ENCODE assay signal across 8 cellular contexts in genomic region chr19:1861599-1862031, GRCh38. TPM values are rescaled to one million over a fixed set of nuclear protein-coding genes. Genes with fewer than 3 reads are reported as not detected.
A peak's percentile ranks its signal among the peaks of the same experiment; 100 is the strongest.
DNase-seq lines count a peak whose midpoint lies in the region; ATAC-seq, FAIRE-seq and TF ChIP-seq lines count a peak whose summit lies in the region.

No MANE protein-coding gene starts in this region.

- POLR2A ChIA-PET in GM12878 (lab: Charles Lee) = interaction anchor here (1.2 kb wide), 1 partner anchor 15 kb away, joined by 3 read pairs; no protein-coding TSS in a partner anchor

- H3K27ac ChIP-seq in GM12878 (ENCODE audit: control insufficient read depth, insufficient read depth) (peak overlapping the region; percentile 35; the same call in 1 of the 2 replicates), mesenchymal stem cell (ENCODE audit: low read length, poor library complexity, severe bottlenecking) (no peak overlapping the region), vagina (peak overlapping the region; percentile 21)

- peaks cover 7% of the 10 kb centered on the region; the same call in 1 of the 2 replicates for H4K20me1 ChIP-seq in GM12878 (ENCODE audit: control insufficient read depth, insufficient read depth)

- H3K4me2 ChIP-seq in GM12878 (ENCODE audit: control insufficient read depth, insufficient read depth) (peak overlapping the region; percentile 72), mesenchymal stem cell (ENCODE audit: low read length, poor library complexity, severe bottlenecking) (peak overlapping the region; percentile 64)

- no peak overlapping the region for H4K8ac ChIP-seq in mesenchymal stem cell (ENCODE audit: low read length)

- no peak overlapping the region for H3K23ac ChIP-seq in mesenchymal stem cell (ENCODE audit: low read length in 2 of 2)

- no peak overlapping the region for H2BK15ac ChIP-seq in mesenchymal stem cell (ENCODE audit: low read depth, poor library complexity, severe bottlenecking)

- no peak for TF ChIP-seq EP300 in GM12878 (IDR thresholded peaks at IDR 0.05; ENCODE audit: borderline replicate concordance in 1 of 2, control insufficient read depth in 1 of 2, low read depth in 2 of 2, low read length in 2 of 2)

- no peaks in the 10 kb centered on the region for H3K9me3 ChIP-seq in GM12878 (replicated peaks; ENCODE audit: control insufficient read depth, insufficient read depth, low read length)
- H3K9me3 ChIP-seq in mesenchymal stem cell (ENCODE audit: control insufficient read depth, low read length) = no peaks in the 10 kb centered on the region
- H3K9me3 ChIP-seq in vagina = no peaks in the 10 kb centered on the region

- no peak for ATAC-seq in stimulated activated naive CD8-positive, alpha-beta T cell treated with anti-CD3 and anti-CD28 coated beads, Interleukin-15, Interleukin-2, amounts not matched to agents 100 U/mL and 50 U/mL, for 24 hours
- no peak for ATAC-seq in GM12878

- FAIRE-seq in GM12878 (lab: Jason Lieb, UNC) = no peak

- no peaks in the 10 kb centered on the region for H3K36me3 ChIP-seq in GM12878 (ENCODE audit: control insufficient read depth in 2 of 2, insufficient read depth in 2 of 2, low read length in 1 of 2)
- H3K36me3 ChIP-seq in mesenchymal stem cell (ENCODE audit: control insufficient read depth in 1 of 2, insufficient read depth in 2 of 2, low read depth in 1 of 2, low read length in 2 of 2) = peaks cover 0 to 7% of the 10 kb centered on the region in 2 experiments
- H3K36me3 ChIP-seq in vagina = no peaks in the 10 kb centered on the region

- no peaks in the 10 kb centered on the region for H3K27me3 Mint-ChIP-seq in stimulated activated naive CD8-positive, alpha-beta T cell treated with anti-CD3 and anti-CD28 coated beads, Interleukin-15, Interleukin-2, amounts not matched to agents 100 ng/mL and 50 ng/mL, for 24 hours

- no peak overlapping the region for H2BK5ac ChIP-seq in mesenchymal stem cell (ENCODE audit: low read depth, low read length, poor library complexity, severe bottlenecking)

- H3K27ac Mint-ChIP-seq in stimulated activated naive CD8-positive, alpha-beta T cell treated with anti-CD3 and anti-CD28 coated beads, Interleukin-15, Interleukin-2, amounts not matched to agents 100 ng/mL and 50 ng/mL, for 24 hours = peak overlapping the region; percentile 91

- in situ Hi-C loops in GM12878 (cut with MboI) = loop anchor here (25.0 kb wide), 1 partner anchor 1501 kb away; the partner anchor contains the start of gene NFIC

- H3K27me3 ChIP-seq in GM12878 (replicated peaks in 1 of 2; ENCODE audit: control insufficient read depth in 2 of 2, insufficient read depth in 2 of 2, low read length in 1 of 2) (no peaks in the 10 kb centered on the region), mesenchymal stem cell (ENCODE audit: control insufficient read depth in 1 of 2, insufficient read depth in 1 of 2, low read length in 2 of 2) (no peaks in the 10 kb centered on the region), vagina (no peaks in the 10 kb centered on the region)

- H2BK120ac ChIP-seq in mesenchymal stem cell (ENCODE audit: low read depth, low read length) = peak overlapping the region; percentile 37

- peak overlapping the region in 1 of 2 experiments; percentile 86 for H3K18ac ChIP-seq in mesenchymal stem cell (ENCODE audit: low read depth in 1 of 2, low read length in 2 of 2)

- peaks cover 63% of the 10 kb centered on the region for H3K79me2 ChIP-seq in GM12878 (ENCODE audit: control insufficient read depth, insufficient read depth, low read length)

- intact Hi-C loops in GM12878 (cut with micrococcal nuclease; ENCODE audit: unreplicated experiment) = no loop called here
- intact Hi-C loops in vagina (cut with DNase I) = no loop called here

- H2BK12ac ChIP-seq in mesenchymal stem cell (ENCODE audit: low read length in 2 of 2) = no peak overlapping the region

- H3K36me3 Mint-ChIP-seq in stimulated activated naive CD8-positive, alpha-beta T cell treated with anti-CD3 and anti-CD28 coated beads, Interleukin-15, Interleukin-2, amounts not matched to agents 100 ng/mL and 50 ng/mL, for 24 hours (ENCODE audit: low read depth) = peaks cover 3% of the 10 kb centered on the region

- no peak overlapping the region for H3K4ac ChIP-seq in mesenchymal stem cell (ENCODE audit: low read depth in 1 of 2, low read length in 2 of 2)

- BruUV-seq in GM12878 (replicated peaks; lab: Mats Ljungman, UMichigan) = no TSS peak

- H3K4me1 ChIP-seq in GM12878 (ENCODE audit: control insufficient read depth, insufficient read depth, low read length) (peaks cover 8% of the 10 kb centered on the region), mesenchymal stem cell (ENCODE audit: control insufficient read depth, insufficient read depth, low read depth, low read length) (peaks cover 61% of the 10 kb centered on the region), vagina (peaks cover 69% of the 10 kb centered on the region)

- H3K4me3 Mint-ChIP-seq in stimulated activated naive CD8-positive, alpha-beta T cell treated with anti-CD3 and anti-CD28 coated beads, Interleukin-15, Interleukin-2, amounts not matched to agents 100 ng/mL and 50 ng/mL, for 24 hours = peak overlapping the region; percentile 93

- no peaks in the 10 kb centered on the region for H3K9me3 Mint-ChIP-seq in stimulated activated naive CD8-positive, alpha-beta T cell treated with anti-CD3 and anti-CD28 coated beads, Interleukin-15, Interleukin-2, amounts not matched to agents 100 ng/mL and 50 ng/mL, for 24 hours

- H2AFZ ChIP-seq in GM12878 (ENCODE audit: control insufficient read depth, low read depth, low read length) (no peak overlapping the region), mesenchymal stem cell (ENCODE audit: low read depth, low read length) (no peak overlapping the region)

- H3K9ac ChIP-seq in GM12878 (ENCODE audit: control insufficient read depth, insufficient read depth, low read length) (peak overlapping the region; percentile 56), mesenchymal stem cell (ENCODE audit: low read length) (peak overlapping the region; percentile 91)

- H3K4me1 Mint-ChIP-seq in stimulated activated naive CD8-positive, alpha-beta T cell treated with anti-CD3 and anti-CD28 coated beads, Interleukin-15, Interleukin-2, amounts not matched to agents 100 ng/mL and 50 ng/mL, for 24 hours (ENCODE audit: low read depth) = peaks cover 43% of the 10 kb centered on the region

- no peak overlapping the region for H4K91ac ChIP-seq in mesenchymal stem cell (ENCODE audit: low read length)

- TF ChIP-seq CTCF in GM12878 (IDR thresholded peaks at IDR 0.05 in 2 of 3, conservative IDR thresholded peaks at IDR 0.05 in 1 of 3; ENCODE audit: control insufficient read depth in 2 of 3, extremely low read depth in 1 of 3, insufficient read depth in 1 of 3, low read depth in 3 of 3, low read length in 3 of 3) = no peak
- no peak for TF ChIP-seq CTCF in vagina (IDR thresholded peaks at IDR 0.05)

- H2AK5ac ChIP-seq in mesenchymal stem cell (ENCODE audit: low read length, severe bottlenecking) = no peak overlapping the region

- peak overlapping the region; percentile 94 for H3K4me3 ChIP-seq in GM12878
- peak overlapping the region; percentile 85 to 97 for H3K4me3 ChIP-seq in mesenchymal stem cell (ENCODE audit: insufficient read depth in 1 of 2, low read depth in 1 of 2, low read length in 2 of 2)
- H3K4me3 ChIP-seq in vagina = peak overlapping the region; percentile 73 to 76

- CTCF ChIA-PET in GM12878 (lab: Yijun Ruan, JAX) = no interaction called here

- no peak for DNase-seq in stimulated activated naive CD8-positive, alpha-beta T cell treated with anti-CD3 and anti-CD28 coated beads, Interleukin-15, Interleukin-2, amounts not matched to agents 100 U/mL and 50 U/mL, for 24 hours
- DNase-seq in GM12878 (ENCODE audit: low read depth, low spot score) (no peak), mesenchymal stem cell (peak; percentile 56), vagina (ENCODE audit: extremely low spot score in 2 of 2) (no peak), GM19238 (ENCODE audit: insufficient read length, low spot score) (no peak), NCI-H1105 (lab: John Stamatoyannopoulos, UW) (no peak)
- DNase-seq in stimulated activated CD4-positive, alpha-beta T cell treated with anti-CD3 and anti-CD28 coated beads, Interleukin-2, amount 100 ng/mL, for 24 hours = no peak

- RAD21 ChIA-PET in GM12878 (lab: Charles Lee; ENCODE audit: unreplicated experiment) = no interaction called here

- WGBS in GM12878 (ENCODE audit: insufficient coverage, insufficient replicate concordance, low lambda C conversion rate, missing lambda C conversion rate) = 25% methylated on average over 21 of the region's 23 CpGs
- 5% methylated on average over 23 of the region's 23 CpGs for WGBS in mesenchymal stem cell

- SMC1A ChIA-PET in GM12878 (lab: Charles Lee; ENCODE audit: uncharacterized antibody, unreplicated experiment) = no interaction called here

- peak overlapping the region in 1 of 2 experiments; percentile 35 for H3K14ac ChIP-seq in mesenchymal stem cell (ENCODE audit: low read length in 2 of 2)

- H3K79me1 ChIP-seq in mesenchymal stem cell (replicated peaks; ENCODE audit: low read length, poor library complexity, severe bottlenecking) = peaks cover 8% of the 10 kb centered on the region

- TF ChIP-seq POLR2A in GM12878 (IDR thresholded peaks at IDR 0.05; ENCODE audit: low read depth, low read length) (no peak), vagina (IDR thresholded peaks at IDR 0.05) (no peak)

- TF ChIP-seq RAD21 in GM12878 (IDR thresholded peaks at IDR 0.05; ENCODE audit: insufficient read depth, low read depth, low read length) = no peak

RNA-seq across cellular contexts. Expression of gene KLF16, which starts 1.8 kb away (rescaled TPM):
- 4.1 and 5.1 TPM in 2 replicates for total RNA-seq in GM12878 (2013; cell fraction: nucleolus; rRNA removed)
- total RNA-seq in GM12878 (2014; rRNA removed) = 5.4 and 6.2 TPM in 2 replicates
- 2.2 and 2.6 TPM in 2 replicates for total RNA-seq in GM12878 (2014; rRNA removed; fragmentation: Illumina TruSeq; extraction: Trizol)
- total RNA-seq in GM12878 (2021) = 37.6 and 41.2 TPM in 2 replicates
- 2.1 TPM for polyA plus RNA-seq in GM12878 (2011; ENCODE audit: low read depth)
- polyA plus RNA-seq in GM12878 (2011; rRNA removed) = 0.89 and 1.6 TPM in 2 replicates
- polyA plus RNA-seq in GM12878 (2011; cell fraction: cytosol; rRNA removed) = 4.1 and 7.5 TPM in 2 replicates
- polyA plus RNA-seq in GM12878 (2011; cell fraction: nucleus; rRNA removed) = 11.3 and 26.9 TPM in 2 replicates
- 9.1 and 13.8 TPM in 2 replicates for polyA plus RNA-seq in GM12878 (2012)
- polyA plus RNA-seq in GM12878 (2014; fragmentation: Illumina TruSeq; extraction: Trizol) = 0.57 and 2.6 TPM in 2 replicates
- under 1 TPM; 0.03 to 0.24 TPM for polyA plus RNA-seq in GM12878 (2014; fragmentation: Nextera tagmentation; extraction: Ambion mirVana)
- polyA plus RNA-seq in GM12878 (2014; rRNA removed) = 13.4 and 13.7 TPM in 2 replicates
- 1 to 10 TPM; 2.1 to 2.5 TPM for polyA plus RNA-seq in GM12878 (2016; fragmentation: Nextera tagmentation; extraction: Ambion mirVana)
- 0.59 and 1.9 TPM in 2 replicates for polyA minus RNA-seq in GM12878 (2011; rRNA and poly(A)+ RNA removed)
- 4.9 and 7.4 TPM in 2 replicates for polyA minus RNA-seq in GM12878 (2011; cell fraction: cytosol; rRNA and poly(A)+ RNA removed)
- polyA minus RNA-seq in GM12878 (2011; cell fraction: nucleus; rRNA and poly(A)+ RNA removed) = 1.5 and 6.3 TPM in 2 replicates
- 25.8 TPM for polyA plus RNA-seq in mesenchymal stem cell (2013, experiment 1 of 2)
- polyA plus RNA-seq in mesenchymal stem cell (2013, experiment 2 of 2) = 28.0 TPM
- 7.6 TPM for total RNA-seq in vagina

RNA-seq across cellular contexts. Expression of gene REXO1, which starts 13.3 kb away (rescaled TPM):
- total RNA-seq in GM12878 (2013; cell fraction: nucleolus; rRNA removed) = 47.1 and 50.6 TPM in 2 replicates
- total RNA-seq in GM12878 (2014; rRNA removed) = 5.2 and 11.7 TPM in 2 replicates
- 6.4 and 8.5 TPM in 2 replicates for total RNA-seq in GM12878 (2014; rRNA removed; fragmentation: Illumina TruSeq; extraction: Trizol)
- 38.1 and 45.2 TPM in 2 replicates for total RNA-seq in GM12878 (2021)
- 8.9 TPM for polyA plus RNA-seq in GM12878 (2011; ENCODE audit: low read depth)
- polyA plus RNA-seq in GM12878 (2011; rRNA removed) = 2.7 and 9.5 TPM in 2 replicates
- polyA plus RNA-seq in GM12878 (2011; cell fraction: cytosol; rRNA removed) = 16.1 and 17.2 TPM in 2 replicates
- 52.3 and 81.1 TPM in 2 replicates for polyA plus RNA-seq in GM12878 (2011; cell fraction: nucleus; rRNA removed)
- 23.8 and 34.3 TPM in 2 replicates for polyA plus RNA-seq in GM12878 (2012)
- 4.0 and 8.2 TPM in 2 replicates for polyA plus RNA-seq in GM12878 (2014; fragmentation: Illumina TruSeq; extraction: Trizol)
- under 1 TPM; 0.03 to 0.64 TPM for polyA plus RNA-seq in GM12878 (2014; fragmentation: Nextera tagmentation; extraction: Ambion mirVana)
- 31.3 and 38.2 TPM in 2 replicates for polyA plus RNA-seq in GM12878 (2014; rRNA removed)
- polyA plus RNA-seq in GM12878 (2016; fragmentation: Nextera tagmentation; extraction: Ambion mirVana) = 1 to 10 TPM; 3.7 to 8.4 TPM
- polyA minus RNA-seq in GM12878 (2011; rRNA and poly(A)+ RNA removed) = 9.6 and 10.0 TPM in 2 replicates
- polyA minus RNA-seq in GM12878 (2011; cell fraction: cytosol; rRNA and poly(A)+ RNA removed) = 10.0 and 14.4 TPM in 2 replicates
- 7.4 and 15.0 TPM in 2 replicates for polyA minus RNA-seq in GM12878 (2011; cell fraction: nucleus; rRNA and poly(A)+ RNA removed)
- polyA plus RNA-seq in mesenchymal stem cell (2013, experiment 1 of 2) = 16.0 TPM
- 14.2 TPM for polyA plus RNA-seq in mesenchymal stem cell (2013, experiment 2 of 2)
- 19.9 TPM for total RNA-seq in vagina

RNA-seq across cellular contexts. Expression of gene ABHD17A, which starts 23.7 kb away (rescaled TPM):
- total RNA-seq in GM12878 (2013; cell fraction: nucleolus; rRNA removed) = 25.8 and 29.5 TPM in 2 replicates
- total RNA-seq in GM12878 (2014; rRNA removed) = 109 and 126 TPM in 2 replicates
- total RNA-seq in GM12878 (2014; rRNA removed; fragmentation: Illumina TruSeq; extraction: Trizol) = 5.6 and 7.0 TPM in 2 replicates
- 72.6 and 77.6 TPM in 2 replicates for total RNA-seq in GM12878 (2021)
- 8.6 TPM for polyA plus RNA-seq in GM12878 (2011; ENCODE audit: low read depth)
- polyA plus RNA-seq in GM12878 (2011; rRNA removed) = 7.7 and 25.3 TPM in 2 replicates
- 45.6 and 92.1 TPM in 2 replicates for polyA plus RNA-seq in GM12878 (2011; cell fraction: cytosol; rRNA removed)
- polyA plus RNA-seq in GM12878 (2011; cell fraction: nucleus; rRNA removed) = 158 and 188 TPM in 2 replicates
- 36.2 and 44.0 TPM in 2 replicates for polyA plus RNA-seq in GM12878 (2012)
- polyA plus RNA-seq in GM12878 (2014; fragmentation: Illumina TruSeq; extraction: Trizol) = 0.87 and 2.5 TPM in 2 replicates
- polyA plus RNA-seq in GM12878 (2014; fragmentation: Nextera tagmentation; extraction: Ambion mirVana) = under 1 TPM in 1 of 2 experiments, not detected in 1; 0.13 TPM
- 84.5 and 105 TPM in 2 replicates for polyA plus RNA-seq in GM12878 (2014; rRNA removed)
- 10 to 100 TPM; 28.8 to 45.7 TPM for polyA plus RNA-seq in GM12878 (2016; fragmentation: Nextera tagmentation; extraction: Ambion mirVana)
- polyA minus RNA-seq in GM12878 (2011; rRNA and poly(A)+ RNA removed) = 22.4 and 32.0 TPM in 2 replicates
- polyA minus RNA-seq in GM12878 (2011; cell fraction: cytosol; rRNA and poly(A)+ RNA removed) = 21.4 and 26.9 TPM in 2 replicates
- polyA minus RNA-seq in GM12878 (2011; cell fraction: nucleus; rRNA and poly(A)+ RNA removed) = 13.5 and 18.1 TPM in 2 replicates
- polyA plus RNA-seq in mesenchymal stem cell (2013, experiment 1 of 2) = 60.5 TPM
- polyA plus RNA-seq in mesenchymal stem cell (2013, experiment 2 of 2) = 60.5 TPM
- total RNA-seq in vagina = 83.0 TPM

RNA-seq across cellular contexts. Expression of gene ADAT3, which starts 43.6 kb away (rescaled TPM):
- total RNA-seq in GM12878 (2013; cell fraction: nucleolus; rRNA removed) = 26.1 and 30.8 TPM in 2 replicates
- total RNA-seq in GM12878 (2014; rRNA removed) (3.8 and 5.6 TPM in 2 replicates), GM12878 (2014; rRNA removed; fragmentation: Illumina TruSeq; extraction: Trizol) (0.27 TPM in 1 of 2 replicates, not detected in the other), GM12878 (2021) (11.6 and 11.8 TPM in 2 replicates), vagina (5.2 TPM)
- polyA plus RNA-seq in GM12878 (2011; ENCODE audit: low read depth) = 0.54 TPM
- polyA plus RNA-seq in GM12878 (2011; rRNA removed) (0.13 and 0.46 TPM in 2 replicates), GM12878 (2014; fragmentation: Illumina TruSeq; extraction: Trizol) (not detected in 2 replicates), GM12878 (2014; fragmentation: Nextera tagmentation; extraction: Ambion mirVana) (not detected), GM12878 (2014; rRNA removed) (11.0 and 13.2 TPM in 2 replicates), GM12878 (2016; fragmentation: Nextera tagmentation; extraction: Ambion mirVana) (1 to 10 TPM; 7.7 to 8.9 TPM)
- 1.1 and 2.1 TPM in 2 replicates for polyA plus RNA-seq in GM12878 (2011; cell fraction: cytosol; rRNA removed)
- 5.4 and 12.3 TPM in 2 replicates for polyA plus RNA-seq in GM12878 (2011; cell fraction: nucleus; rRNA removed)
- 3.0 and 3.7 TPM in 2 replicates for polyA plus RNA-seq in GM12878 (2012)
- polyA minus RNA-seq in GM12878 (2011; rRNA and poly(A)+ RNA removed) = 0.62 TPM in 1 of 2 replicates, not detected in the other
- 1.1 and 1.5 TPM in 2 replicates for polyA minus RNA-seq in GM12878 (2011; cell fraction: cytosol; rRNA and poly(A)+ RNA removed)
- polyA minus RNA-seq in GM12878 (2011; cell fraction: nucleus; rRNA and poly(A)+ RNA removed) = 1.9 and 4.9 TPM in 2 replicates
- 4.9 TPM for polyA plus RNA-seq in mesenchymal stem cell (2013, experiment 1 of 2)
- 4.9 TPM for polyA plus RNA-seq in mesenchymal stem cell (2013, experiment 2 of 2)

RNA-seq across cellular contexts. Expression of gene SCAMP4, which starts 43.6 kb away (rescaled TPM):
- 42.9 and 44.9 TPM in 2 replicates for total RNA-seq in GM12878 (2013; cell fraction: nucleolus; rRNA removed)
- total RNA-seq in GM12878 (2014; rRNA removed) (16.9 and 19.3 TPM in 2 replicates), GM12878 (2014; rRNA removed; fragmentation: Illumina TruSeq; extraction: Trizol) (6.5 and 7.0 TPM in 2 replicates), GM12878 (2021) (34.7 and 38.7 TPM in 2 replicates), vagina (51.3 TPM)
- 8.1 TPM for polyA plus RNA-seq in GM12878 (2011; ENCODE audit: low read depth)
- polyA plus RNA-seq in GM12878 (2011; rRNA removed) (2.7 and 5.6 TPM in 2 replicates), GM12878 (2014; fragmentation: Illumina TruSeq; extraction: Trizol) (5.1 and 8.7 TPM in 2 replicates), GM12878 (2014; fragmentation: Nextera tagmentation; extraction: Ambion mirVana) (1 to 10 TPM in 1 of 2 experiments, under 1 TPM in 1; 0.63 to 2.3 TPM), GM12878 (2014; rRNA removed) (24.4 and 33.2 TPM in 2 replicates), GM12878 (2016; fragmentation: Nextera tagmentation; extraction: Ambion mirVana) (10 to 100 TPM; 33.8 to 34.4 TPM)
- 6.9 and 10.0 TPM in 2 replicates for polyA plus RNA-seq in GM12878 (2011; cell fraction: cytosol; rRNA removed)
- 28.6 and 39.7 TPM in 2 replicates for polyA plus RNA-seq in GM12878 (2011; cell fraction: nucleus; rRNA removed)
- polyA plus RNA-seq in GM12878 (2012) = 21.9 and 26.7 TPM in 2 replicates
- 3.1 and 15.0 TPM in 2 replicates for polyA minus RNA-seq in GM12878 (2011; rRNA and poly(A)+ RNA removed)
- 7.0 and 10.7 TPM in 2 replicates for polyA minus RNA-seq in GM12878 (2011; cell fraction: cytosol; rRNA and poly(A)+ RNA removed)
- polyA minus RNA-seq in GM12878 (2011; cell fraction: nucleus; rRNA and poly(A)+ RNA removed) = 9.1 and 17.2 TPM in 2 replicates
- 66.6 TPM for polyA plus RNA-seq in mesenchymal stem cell (2013, experiment 1 of 2)
- polyA plus RNA-seq in mesenchymal stem cell (2013, experiment 2 of 2) = 67.9 TPM
